In genomic region chr1:216604771-216605170, GRCh38 we compare ENCODE assay signal across 14 cellular contexts.
"Had no signal": no experiment of that assay in that cellular context is flagged by ENCODE, and none has a peak within 500 bp of the region (broad histone marks: within the 10 kb centered on the region; RNA-seq: fewer than 3 reads in every experiment).

No MANE protein-coding gene starts in this region.

- H3K36me3 Mint-ChIP-seq: activated naive CD8-positive, alpha-beta T cell treated with anti-CD3 and anti-CD28 coated beads, Interleukin-2, amount 10 ng/mL, durations not matched to agents 7 days and 5 days had no signal

- DNase-seq: activated CD4-positive, alpha-beta T cell treated with anti-CD3 and anti-CD28 coated beads for 1 hour; activated CD4-positive, alpha-beta T cell treated with anti-CD3 and anti-CD28 coated beads, Interleukin-2, amount 50 U/mL, for 4 hours; activated naive CD4-positive, alpha-beta T cell; activated naive CD8-positive, alpha-beta T cell treated with anti-CD3 and anti-CD28 coated beads, Interleukin-2, amount 10 ng/mL, durations not matched to agents 7 days and 5 days; activated T-cell treated with anti-CD3 and anti-CD28 coated beads for 4 hours; anterior cingulate cortex; effector memory CD8-positive, alpha-beta T cell; heart right ventricle; left colon; lower lobe of right lung; midbrain; right lobe of liver; stimulated activated naive CD8-positive, alpha-beta T cell treated with anti-CD3 and anti-CD28 coated beads, Interleukin-15, Interleukin-2, amounts not matched to agents 100 U/mL and 50 U/mL, for 24 hours had no signal

- H3K27me3 Mint-ChIP-seq: effector memory CD8-positive, alpha-beta T cell had no signal

- H3K9me3 Mint-ChIP-seq: activated naive CD8-positive, alpha-beta T cell treated with anti-CD3 and anti-CD28 coated beads, Interleukin-2, amount 10 ng/mL, durations not matched to agents 7 days and 5 days; dendritic cell treated with granulocyte-macrophage colony-stimulating factor and Interleukin-4, amounts not matched to agents 40 ng/mL and 50 ng/mL, for 4 days had no signal

- H3K4me3 Mint-ChIP-seq: activated naive CD8-positive, alpha-beta T cell treated with anti-CD3 and anti-CD28 coated beads, Interleukin-2, amount 10 ng/mL, durations not matched to agents 7 days and 5 days; dendritic cell treated with granulocyte-macrophage colony-stimulating factor and Interleukin-4, amounts not matched to agents 40 ng/mL and 50 ng/mL, for 4 days; effector memory CD8-positive, alpha-beta T cell had no signal

- H3K27ac Mint-ChIP-seq: activated naive CD8-positive, alpha-beta T cell treated with anti-CD3 and anti-CD28 coated beads, Interleukin-2, amount 10 ng/mL, durations not matched to agents 7 days and 5 days; dendritic cell treated with granulocyte-macrophage colony-stimulating factor and Interleukin-4, amounts not matched to agents 40 ng/mL and 50 ng/mL, for 4 days; effector memory CD8-positive, alpha-beta T cell had no signal

- H3K4me1 Mint-ChIP-seq: activated naive CD8-positive, alpha-beta T cell treated with anti-CD3 and anti-CD28 coated beads, Interleukin-2, amount 10 ng/mL, durations not matched to agents 7 days and 5 days had no signal
